Comparison of ENCODE assay signal across 12 cellular contexts in genomic region chr3:169841171-169841570, GRCh38. TPM values are rescaled to one million over a fixed set of nuclear protein-coding genes. Genes with fewer than 3 reads are reported as not detected.
DNase-seq lines count a peak whose midpoint lies in the region; ATAC-seq, FAIRE-seq and TF ChIP-seq lines count a peak whose summit lies in the region.
"Had no signal": no experiment of that assay in that cellular context is flagged by ENCODE, and none has a peak within 500 bp of the region (broad histone marks: within the 10 kb centered on the region; RNA-seq: fewer than 3 reads in every experiment).

No MANE protein-coding gene starts in this region.

- ATAC-seq in GM19351 (IDR thresholded peaks at IDR 0.05; ENCODE audit: unreplicated experiment) (peak; percentile 66), HG02798 (IDR thresholded peaks at IDR 0.05; ENCODE audit: poor library complexity, unreplicated experiment) (peak; percentile 61), T-cell (replicated peaks in 1 of 4) (no peak), HG03521 (IDR thresholded peaks at IDR 0.05; ENCODE audit: unreplicated experiment) (no peak)

- H3K9me3 ChIP-seq in small intestine (ENCODE audit: control insufficient read depth, low read depth) (no peaks in the 10 kb centered on the region), WERI-Rb-1 (ENCODE audit: severe bottlenecking) (no peaks in the 10 kb centered on the region)

- H3K4me3 ChIP-seq in small intestine (ENCODE audit: low read depth in 1 of 2, low read length in 2 of 2) (no peak overlapping the region), WERI-Rb-1 (ENCODE audit: low read depth, low read length) (no peak overlapping the region)

- peaks cover 0 to 2% (median 0%) of the 10 kb centered on the region in 3 donors for H3K4me1 Mint-ChIP-seq in T-cell

- no peaks in the 10 kb centered on the region for H3K4me1 ChIP-seq in small intestine (ENCODE audit: control insufficient read depth in 2 of 2, insufficient read depth in 1 of 2, low read depth in 1 of 2, low read length in 1 of 2)

- no peak for TF ChIP-seq CTCF in WERI-Rb-1 (IDR thresholded peaks at IDR 0.05; ENCODE audit: low read depth, low read length)

- no peaks in the 10 kb centered on the region for H3K36me3 Mint-ChIP-seq in T-cell

- DNase-seq in NCI-H1105 treated with DMSO at 0.1 percent for 48 hours (lab: John Stamatoyannopoulos, UW): peak; percentile 22
- DNase-seq in small intestine: peak; percentile 28
- no peak for DNase-seq in T-cell
- no peak for DNase-seq in WERI-Rb-1
- DNase-seq: amygdala; NCI-H526; stimulated activated CD4-positive, alpha-beta T cell treated with anti-CD3 and anti-CD28 coated beads, Interleukin-2, amount 100 ng/mL, for 24 hours had no signal

- no peak overlapping the region for H3K4me3 Mint-ChIP-seq in T-cell

- H3K27me3 ChIP-seq in small intestine (ENCODE audit: control insufficient read depth in 2 of 2, insufficient read depth in 2 of 2, low read length in 2 of 2): no peaks in the 10 kb centered on the region
- no peaks in the 10 kb centered on the region for H3K27me3 ChIP-seq in WERI-Rb-1 (ENCODE audit: insufficient read depth, low read depth, severe bottlenecking)

- H3K27ac ChIP-seq in small intestine (ENCODE audit: low read depth in 1 of 2, low read length in 1 of 2): no peak overlapping the region
- H3K27ac ChIP-seq in WERI-Rb-1: no peak overlapping the region

- H3K27ac Mint-ChIP-seq in T-cell: no peak overlapping the region

- FAIRE-seq in small intestine (lab: Jason Lieb, UNC): no peak
- FAIRE-seq: endometrium, HTR-8/SVneo had no signal

- H3K36me3 ChIP-seq in small intestine (ENCODE audit: control insufficient read depth in 2 of 2, insufficient read depth in 2 of 2, low read length in 2 of 2) (no peaks in the 10 kb centered on the region), WERI-Rb-1 (no peaks in the 10 kb centered on the region)

- POLR2A ChIA-PET in T-cell (lab: Charles Lee): no interaction called here

- CTCF ChIA-PET in T-cell (lab: Charles Lee): no interaction called here

- no peaks in the 10 kb centered on the region for H3K9me3 Mint-ChIP-seq in T-cell

- peaks cover 13 to 17% of the 10 kb centered on the region in 2 donors for H3K27me3 Mint-ChIP-seq in T-cell

- 50 to 60% (median 57%) methylated on average over 4 of the region's 4 CpGs for WGBS in small intestine, 3 donors

RNA-seq across cellular contexts. Expression of gene LRRC34, which starts 28.5 kb away (rescaled TPM):
- polyA plus RNA-seq in small intestine: 1 to 10 TPM in 1 of 3 donors, under 1 TPM in 1, not detected in 1; 0.94 to 2.2 TPM
- total RNA-seq in T-cell: 1 to 10 TPM in 1 of 5 donors, under 1 TPM in 4; 0.28 to 1.6 (median 0.92) TPM

RNA-seq across cellular contexts. Expression of gene LRRIQ4, which starts 28.5 kb away (rescaled TPM):
- polyA plus RNA-seq in small intestine: not detected
- not detected for total RNA-seq in T-cell

RNA-seq across cellular contexts. Expression of gene LRRC31, which starts 28.6 kb away (rescaled TPM):
- 10 to 100 TPM in 1 of 3 donors, 1 to 10 TPM in 2; 6.8 to 26.4 (median 9.5) TPM for polyA plus RNA-seq in small intestine
- total RNA-seq in T-cell: not detected

Comparison
In these comparisons a context has a peak if more than half of its experiments do, and no peak if none do; other contexts are left out.
1. ATAC-seq: peak in GM19351 (single experiment) and HG02798 (single experiment); none in T-cell (0 of 4) and HG03521 (single experiment).
2. DNase-seq: peak in NCI-H1105 treated with DMSO at 0.1 percent for 48 hours (single experiment) and small intestine (single experiment); none in T-cell (0 of 34) and WERI-Rb-1 (single experiment).